In the genomic region with DNA sequence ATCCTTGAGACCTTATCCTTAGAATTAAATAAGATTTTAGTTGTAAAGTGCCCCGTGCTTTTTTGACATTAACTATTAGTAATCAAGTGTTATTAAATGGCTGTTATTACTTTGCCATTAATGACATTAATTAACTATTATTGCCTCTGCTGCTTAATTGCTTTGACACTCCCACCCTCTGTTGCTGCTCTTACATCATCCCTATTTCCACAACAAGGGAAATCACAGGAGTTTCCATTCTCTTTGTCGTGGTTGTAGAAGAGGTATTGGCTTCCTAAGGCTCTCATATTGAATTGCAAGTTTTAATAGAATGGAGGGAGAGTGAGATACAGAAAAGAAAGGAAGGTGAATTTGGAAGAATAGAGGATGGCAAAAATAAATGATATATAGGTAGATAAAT, we compare ENCODE assay signal across 30 cellular contexts.
"Had no signal": no experiment of that assay in that cellular context is flagged by ENCODE, and none has a peak within 500 bp of the region (broad histone marks: within the 10 kb centered on the region; RNA-seq: fewer than 3 reads in every experiment).

No MANE protein-coding gene starts in this region.

- H3K27ac ChIP-seq: adrenal gland, body of pancreas, esophagus muscularis mucosa, foreskin keratinocyte, heart left ventricle, left ventricle myocardium inferior, neutrophil, skin epidermis, stomach, thyroid gland, upper lobe of left lung had no signal

- DNase-seq: activated CD4-positive, alpha-beta memory T cell treated with anti-CD3 and anti-CD28 coated beads for 36 hours; activated CD4-positive, alpha-beta T cell treated with anti-CD3 and anti-CD28 coated beads for 48 hours; activated CD8-positive, alpha-beta memory T cell treated with anti-CD3 and anti-CD28 coated beads, Interleukin-2, amount 50 U/mL, for 4 hours; activated effector memory CD4-positive, alpha-beta T cell treated with anti-CD3 and anti-CD28 coated beads, Interleukin-2, amount 50 U/mL, for 16 hours; activated naive CD4-positive, alpha-beta T cell treated with anti-CD3 and anti-CD28 coated beads for 36 hours; activated naive CD8-positive, alpha-beta T cell treated with anti-CD3 and anti-CD28 coated beads for 36 hours; activated T-cell treated with anti-CD3 and anti-CD28 coated beads, Interleukin-2, amount 50 U/mL, for 1 hour; adrenal gland; aorta; body of pancreas; dermis blood vessel endothelial cell; effector CD4-positive, alpha-beta T cell; foreskin keratinocyte; heart left ventricle; islet precursor cell; left ventricle myocardium inferior; mucosa of descending colon; stimulated activated CD4-positive, alpha-beta T cell treated with anti-CD3 and anti-CD28 coated beads, Interleukin-4, amount 100 ng/mL, for 24 hours; stomach; thyroid gland; upper lobe of left lung had no signal

- ATAC-seq: activated CD4-positive, CD25-positive, alpha-beta regulatory T cell treated with anti-CD3 and anti-CD28 coated beads, Interleukin-2, amount 50 U/mL, for 24 hours; body of pancreas; foreskin keratinocyte; heart left ventricle; mucosa of descending colon; sciatic nerve; stimulated activated effector memory CD8-positive, alpha-beta T cell treated with anti-CD3 and anti-CD28 coated beads, Interleukin-12 subunit alpha, Interleukin-12 subunit beta, amount 100 ng/mL, for 72 hours had no signal

- H3K27ac Mint-ChIP-seq: activated CD4-positive, alpha-beta memory T cell treated with anti-CD3 and anti-CD28 coated beads for 36 hours; activated naive CD4-positive, alpha-beta T cell treated with anti-CD3 and anti-CD28 coated beads for 36 hours; activated naive CD8-positive, alpha-beta T cell treated with anti-CD3 and anti-CD28 coated beads for 36 hours; activated T-helper 1 cell treated with anti-CD3 and anti-CD28 coated beads, Interleukin-12 subunit alpha, Interleukin-12 subunit beta, Interleukin-2, Interleukin-4 antibody, amounts not matched to agents 30 ng/mL and 10 ng/mL and 1 ng/mL, durations not matched to agents 14 hours and 24 hours and 36 hours; nephron; stimulated activated effector memory CD8-positive, alpha-beta T cell treated with anti-CD3 and anti-CD28 coated beads, Interleukin-12 subunit alpha, Interleukin-12 subunit beta, amount 100 ng/mL, for 72 hours had no signal

- H3K36me3 Mint-ChIP-seq: activated CD4-positive, alpha-beta memory T cell treated with anti-CD3 and anti-CD28 coated beads for 36 hours; activated naive CD8-positive, alpha-beta T cell treated with anti-CD3 and anti-CD28 coated beads for 36 hours; stimulated activated effector memory CD8-positive, alpha-beta T cell treated with anti-CD3 and anti-CD28 coated beads, Interleukin-12 subunit alpha, Interleukin-12 subunit beta, amount 100 ng/mL, for 72 hours had no signal

- H3K27me3 Mint-ChIP-seq: activated CD4-positive, alpha-beta memory T cell treated with anti-CD3 and anti-CD28 coated beads for 36 hours; activated naive CD8-positive, alpha-beta T cell treated with anti-CD3 and anti-CD28 coated beads for 36 hours had no signal

- H3K36me3 ChIP-seq: adrenal gland, esophagus muscularis mucosa, heart left ventricle, left ventricle myocardium inferior, neutrophil, stomach, thyroid gland, upper lobe of left lung had no signal

- H3K27me3 ChIP-seq: adrenal gland, body of pancreas, esophagus muscularis mucosa, foreskin keratinocyte, heart left ventricle, neutrophil, stomach, thyroid gland, upper lobe of left lung had no signal

- H3K4me1 ChIP-seq: adrenal gland, body of pancreas, esophagus muscularis mucosa, foreskin keratinocyte, heart left ventricle, left ventricle myocardium inferior, stomach, thyroid gland, upper lobe of left lung had no signal

- H3K4me3 ChIP-seq: adrenal gland, body of pancreas, esophagus muscularis mucosa, heart left ventricle, left ventricle myocardium inferior, lung, mucosa of descending colon, skin epidermis, stomach, thyroid gland, upper lobe of left lung had no signal

- H3K4me3 Mint-ChIP-seq: activated CD4-positive, alpha-beta memory T cell treated with anti-CD3 and anti-CD28 coated beads for 36 hours; activated naive CD4-positive, alpha-beta T cell treated with anti-CD3 and anti-CD28 coated beads for 36 hours; activated naive CD8-positive, alpha-beta T cell treated with anti-CD3 and anti-CD28 coated beads for 36 hours; activated T-helper 1 cell treated with anti-CD3 and anti-CD28 coated beads, Interleukin-12 subunit alpha, Interleukin-12 subunit beta, Interleukin-2, Interleukin-4 antibody, amounts not matched to agents 30 ng/mL and 10 ng/mL and 1 ng/mL, durations not matched to agents 14 hours and 24 hours and 36 hours; nephron; stimulated activated effector memory CD8-positive, alpha-beta T cell treated with anti-CD3 and anti-CD28 coated beads, Interleukin-12 subunit alpha, Interleukin-12 subunit beta, amount 100 ng/mL, for 72 hours had no signal

- H3K4me1 Mint-ChIP-seq: activated naive CD8-positive, alpha-beta T cell treated with anti-CD3 and anti-CD28 coated beads for 36 hours; nephron; stimulated activated effector memory CD8-positive, alpha-beta T cell treated with anti-CD3 and anti-CD28 coated beads, Interleukin-12 subunit alpha, Interleukin-12 subunit beta, amount 100 ng/mL, for 72 hours had no signal

- H3K9me3 ChIP-seq: adrenal gland, body of pancreas, esophagus muscularis mucosa, mucosa of descending colon, neutrophil, thyroid gland, upper lobe of left lung had no signal

- H3K9me3 Mint-ChIP-seq: activated T-helper 1 cell treated with anti-CD3 and anti-CD28 coated beads, Interleukin-12 subunit alpha, Interleukin-12 subunit beta, Interleukin-2, Interleukin-4 antibody, amounts not matched to agents 30 ng/mL and 10 ng/mL and 1 ng/mL, durations not matched to agents 14 hours and 24 hours and 36 hours; nephron had no signal
